Comparison of ENCODE assay signal across 23 cellular contexts in the genomic region with DNA sequence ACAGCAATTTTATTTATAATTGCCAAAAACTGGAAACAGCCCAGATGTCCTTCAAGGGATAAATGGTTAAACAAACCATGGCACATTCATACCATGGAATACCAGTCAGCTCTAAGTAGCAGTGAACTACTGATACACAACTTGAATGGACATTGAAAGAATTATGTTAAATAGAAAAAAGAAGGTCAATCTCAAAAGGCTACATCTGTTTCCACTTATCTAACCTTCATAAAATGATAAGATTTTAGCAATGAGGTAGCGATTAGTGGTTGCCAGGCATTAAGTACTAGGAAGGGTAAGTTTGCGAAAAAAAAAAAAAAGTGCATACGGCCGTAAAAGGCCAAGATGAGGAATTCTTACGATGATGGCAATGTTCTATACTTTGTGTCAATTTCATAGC.
DNase-seq lines count a peak whose midpoint lies in the region; ATAC-seq and TF ChIP-seq lines count a peak whose summit lies in the region.
"Had no signal": no experiment of that assay in that cellular context is flagged by ENCODE, and none has a peak within 500 bp of the region (broad histone marks: within the 10 kb centered on the region; RNA-seq: fewer than 3 reads in every experiment).

No MANE protein-coding gene starts in this region.

- no peak overlapping the region for H3K27ac ChIP-seq in GM23338 (ENCODE audit: low read depth)
- H3K27ac ChIP-seq: 22Rv1; A549; BLaER1 treated with 17β-estradiol and CSF1 and Interleukin-3, amounts not matched to agents 10 nM and 100 nM had no signal

- no peaks in the 10 kb centered on the region for H3K9me2 ChIP-seq in GM23338 (ENCODE audit: insufficient read depth)

- H3K27me3 Mint-ChIP-seq in GM23338 (ENCODE audit: insufficient read depth, low read depth, poor library complexity): no peaks in the 10 kb centered on the region
- H3K27me3 Mint-ChIP-seq: B cell; CD4-positive, alpha-beta memory T cell; CD4-positive, CD25-positive, alpha-beta regulatory T cell had no signal

- no peak overlapping the region for H3K4me3 ChIP-seq in GM23338
- H3K4me3 ChIP-seq: A549; BLaER1 treated with 17β-estradiol and CSF1 and Interleukin-3, amounts not matched to agents 10 nM and 100 nM; GM12878 had no signal

- peaks cover 8% of the 10 kb centered on the region; the same call in 2 of the 3 replicates for H3K4me1 Mint-ChIP-seq in GM23338
- H3K4me1 Mint-ChIP-seq: B cell; CD14-positive monocyte; CD4-positive, alpha-beta memory T cell; CD4-positive, CD25-positive, alpha-beta regulatory T cell; CD8-positive, alpha-beta memory T cell had no signal

- no peaks in the 10 kb centered on the region for H3K27me3 ChIP-seq in GM23338 (ENCODE audit: insufficient read depth)
- H3K27me3 ChIP-seq: BLaER1 treated with 17β-estradiol and CSF1 and Interleukin-3, amounts not matched to agents 10 nM and 100 nM had no signal

- H3K27ac Mint-ChIP-seq in GM23338: no peak overlapping the region
- H3K27ac Mint-ChIP-seq: B cell; CD14-positive monocyte; CD4-positive, alpha-beta memory T cell; CD4-positive, CD25-positive, alpha-beta regulatory T cell; CD8-positive, alpha-beta memory T cell had no signal

- DNase-seq in GM23338 (ENCODE audit: low spot score) (no peak), SK-N-DZ (ENCODE audit: low spot score) (peak; percentile 5), ureter (ENCODE audit: low spot score) (no peak), C1 segment of cervical spinal cord (lab: John Stamatoyannopoulos, UW) (no peak)
- DNase-seq: AML-193; CD4-positive, alpha-beta memory T cell; CD4-positive, CD25-positive, alpha-beta regulatory T cell; CD8-positive, alpha-beta memory T cell; COR-L47; DMS 273 treated with DMSO at 0.1 percent for 48 hours; DMS153; DMS53; DMS79; DND-41; EL; GDM1 had no signal

- H2AFZ ChIP-seq in GM23338: 0 out of 2 replicates have a peak overlapping the region, but pooled peaks have one; percentile 58

- H3K79me2 ChIP-seq in GM23338 (replicated peaks; ENCODE audit: insufficient read depth): no peaks in the 10 kb centered on the region

- no peaks in the 10 kb centered on the region for H3F3A ChIP-seq in GM23338 (replicated peaks; ENCODE audit: low read depth)

- H3K9me3 Mint-ChIP-seq in GM23338: peaks cover 14% of the 10 kb centered on the region

- no peak overlapping the region for H3K4me2 ChIP-seq in GM23338
- H3K4me2 ChIP-seq: A549; BLaER1 treated with 17β-estradiol and CSF1 and Interleukin-3, amounts not matched to agents 10 nM and 100 nM had no signal

- ATAC-seq in GM23338: no peak
- no peak for ATAC-seq in SK-N-SH treated with all-trans-retinoic acid at 6 μM for 48 hours
- ATAC-seq: A549, GM12878 had no signal

- no peaks in the 10 kb centered on the region for H4K20me1 ChIP-seq in GM23338 (replicated peaks; ENCODE audit: insufficient read depth)
- H4K20me1 ChIP-seq: BLaER1 treated with 17β-estradiol and CSF1 and Interleukin-3, amounts not matched to agents 10 nM and 100 nM had no signal

- TF ChIP-seq CTCF in GM23338 (conservative IDR thresholded peaks at IDR 0.05; ENCODE audit: low read depth in 2 of 2): no peak

- H3K36me3 Mint-ChIP-seq in GM23338 (ENCODE audit: low read depth): peaks cover 11% of the 10 kb centered on the region
- H3K36me3 Mint-ChIP-seq: CD14-positive monocyte; CD4-positive, alpha-beta memory T cell; CD4-positive, CD25-positive, alpha-beta regulatory T cell; CD8-positive, alpha-beta memory T cell had no signal

- no peaks in the 10 kb centered on the region for H3K4me1 ChIP-seq in GM23338 (ENCODE audit: insufficient read depth)
- H3K4me1 ChIP-seq: A549; BLaER1 treated with 17β-estradiol and CSF1 and Interleukin-3, amounts not matched to agents 10 nM and 100 nM had no signal

- no peaks in the 10 kb centered on the region for H3K36me3 ChIP-seq in GM23338 (ENCODE audit: insufficient read depth)
- H3K36me3 ChIP-seq: BLaER1 treated with 17β-estradiol and CSF1 and Interleukin-3, amounts not matched to agents 10 nM and 100 nM had no signal

- H3K4me3 Mint-ChIP-seq in GM23338: no peak overlapping the region
- H3K4me3 Mint-ChIP-seq: B cell; CD14-positive monocyte; CD4-positive, alpha-beta memory T cell; CD4-positive, CD25-positive, alpha-beta regulatory T cell; CD8-positive, alpha-beta memory T cell had no signal

TF ChIP-seq in GM23338, 12 proteins besides CTCF, POLR2A, EP300 and RAD21 (continues in another document):
- no peak for TF ChIP-seq ZNF114 (CRISPR knock-in tag; IDR thresholded peaks at IDR 0.05)
- TF ChIP-seq NANOG (IDR thresholded peaks at IDR 0.05; ENCODE audit: borderline replicate concordance): no peak

TF ChIP-seq in SK-N-SH treated with all-trans-retinoic acid at 6 μM for 48 hours, 23 proteins besides CTCF, POLR2A, EP300 and RAD21:
- TF ChIP-seq TCF4 (CRISPR knock-in tag; IDR thresholded peaks at IDR 0.05; ENCODE audit: borderline replicate concordance) (peak; percentile 70), ISL1 (CRISPR knock-in tag; IDR thresholded peaks at IDR 0.05) (peak; percentile 52; the same call in 1 of the 2 replicates), OSR1 (CRISPR knock-in tag; IDR thresholded peaks at IDR 0.05) (no peak), ZNF565 (CRISPR knock-in tag; conservative IDR thresholded peaks at IDR 0.05; ENCODE audit: low read depth) (no peak), SNAI2 (CRISPR knock-in tag; IDR thresholded peaks at IDR 0.05) (no peak)
- TF ChIP-seq, protein P1, sequence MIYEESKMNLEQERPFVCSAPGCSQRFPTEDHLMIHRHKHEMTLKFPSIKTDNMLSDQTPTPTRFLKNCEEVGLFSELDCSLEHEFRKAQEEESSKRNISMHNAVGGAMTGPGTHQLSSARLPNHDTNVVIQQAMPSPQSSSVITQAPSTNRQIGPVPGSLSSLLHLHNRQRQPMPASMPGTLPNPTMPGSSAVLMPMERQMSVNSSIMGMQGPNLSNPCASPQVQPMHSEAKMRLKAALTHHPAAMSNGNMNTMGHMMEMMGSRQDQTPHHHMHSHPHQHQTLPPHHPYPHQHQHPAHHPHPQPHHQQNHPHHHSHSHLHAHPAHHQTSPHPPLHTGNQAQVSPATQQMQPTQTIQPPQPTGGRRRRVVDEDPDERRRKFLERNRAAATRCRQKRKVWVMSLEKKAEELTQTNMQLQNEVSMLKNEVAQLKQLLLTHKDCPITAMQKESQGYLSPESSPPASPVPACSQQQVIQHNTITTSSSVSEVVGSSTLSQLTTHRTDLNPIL (CRISPR knock-in tag; IDR thresholded peaks at IDR 0.05; ENCODE audit: low read depth): no peak
